ENCODE assay signal across 8 cellular contexts in the genomic region with DNA sequence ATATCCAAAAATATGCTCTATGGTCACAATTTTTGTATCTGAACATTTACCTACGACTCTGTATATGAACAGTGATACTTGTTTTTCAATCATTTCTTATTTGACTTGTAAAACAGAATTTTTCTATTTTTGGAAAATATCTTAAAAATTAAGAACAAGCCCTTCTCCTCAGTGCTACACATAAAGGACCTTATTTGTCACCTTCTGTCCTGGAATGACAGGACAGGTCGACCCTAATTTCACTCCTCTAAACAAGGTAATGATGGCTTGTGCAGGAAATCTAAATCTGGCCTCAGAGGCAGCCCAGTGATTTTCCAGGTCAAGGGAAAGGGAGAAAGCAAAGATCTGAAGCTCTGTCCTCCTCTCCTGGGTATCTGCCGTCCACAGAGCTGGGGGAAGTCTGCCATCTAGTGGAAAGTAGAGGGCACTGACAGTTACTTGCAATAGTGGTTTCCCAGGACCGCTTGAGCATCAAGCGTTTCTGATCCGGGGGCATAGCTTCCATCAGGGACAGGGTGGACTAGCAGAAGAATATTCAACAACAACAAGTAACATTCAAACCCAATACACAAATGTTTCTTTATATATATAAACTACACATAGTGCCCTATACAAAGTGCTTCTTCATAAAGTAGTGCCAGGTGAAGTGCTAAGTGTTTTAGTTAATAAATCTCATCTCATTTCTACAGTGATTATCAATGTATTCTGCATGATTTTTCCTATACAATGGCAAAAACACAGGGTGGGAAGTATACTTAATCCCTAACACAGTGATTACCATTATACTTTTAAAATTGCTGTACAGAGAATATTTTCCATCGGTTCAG.
DNase-seq lines count a peak whose midpoint lies in the region; ATAC-seq and TF ChIP-seq lines count a peak whose summit lies in the region.

No MANE protein-coding gene starts in this region.

- H3K4me3 ChIP-seq in adipocyte (ENCODE audit: low read length), result no peak overlapping the region
- H3K4me3 ChIP-seq in retinal pigment epithelial cell (ENCODE audit: low read length), result no peak overlapping the region

- peak; percentile 73 for DNase-seq in GM13976 (ENCODE audit: low spot score)
- DNase-seq in NCI-H1105 treated with DMSO at 0.1 percent for 48 hours (lab: John Stamatoyannopoulos, UW), result peak; percentile 85
- DNase-seq in SW480 (ENCODE audit: low spot score), result peak; percentile 74
- DNase-seq in adipocyte (ENCODE audit: low read depth), result peak; percentile 88
- DNase-seq in left cardiac atrium, result peak; percentile 68
- DNase-seq in retinal pigment epithelial cell (ENCODE audit: low read depth), result peak; percentile 39
- no peak for DNase-seq in posterior vena cava (ENCODE audit: low spot score)

- H3K9me3 ChIP-seq in adipocyte (ENCODE audit: control insufficient read depth, low read length), result no peaks in the 10 kb centered on the region

- in situ Hi-C loops in GM13976 (cut with MboI; ENCODE audit: low sequenced_read_pairs, unreplicated experiment), result loop anchor here (5.0 kb wide), 1 partner anchor 338 kb away; no protein-coding TSS in a partner anchor

- H3K36me3 ChIP-seq in adipocyte (ENCODE audit: control insufficient read depth, insufficient read depth, low read length, severe bottlenecking), result no peaks in the 10 kb centered on the region

- H3K9ac ChIP-seq in adipocyte (ENCODE audit: low read length), result no peak overlapping the region

- intact Hi-C loops in left cardiac atrium (cut with DNase I) (loop anchor here in 1 of 2 donors (2.0 kb wide), 1 partner anchor 343 kb away; no protein-coding TSS in a partner anchor), posterior vena cava (cut with DNase I) (loop anchor here in 1 of 2 donors (5.0 kb wide), 1 partner anchor 338 kb away; no protein-coding TSS in a partner anchor)

- ATAC-seq in HG02759 (IDR thresholded peaks at IDR 0.05; ENCODE audit: unreplicated experiment) (peak; percentile 97), left cardiac atrium (peak; percentile 93)

- TF ChIP-seq CTCF in GM13976 (IDR thresholded peaks at IDR 0.05; ENCODE audit: borderline replicate concordance, control extremely low read depth, extremely low read depth, insufficient read depth, missing control alignments) (peak; percentile 75), retinal pigment epithelial cell (conservative IDR thresholded peaks at IDR 0.05; ENCODE audit: low read depth, low read length) (peak; percentile 94)

- H3K27me3 ChIP-seq in adipocyte (replicated peaks; ENCODE audit: control insufficient read depth, insufficient read depth, low read length), result no peaks in the 10 kb centered on the region

- no peaks in the 10 kb centered on the region for H3K4me1 ChIP-seq in adipocyte (ENCODE audit: control insufficient read depth, insufficient read depth, low read length)
